ENCODE assay signal across 1 cellular context in genomic region chr7:32536016-32536415, GRCh38.
TF ChIP-seq lines count a peak whose summit lies in the region.

No MANE protein-coding gene starts in this region.

TF ChIP-seq in IMR-90, 13 proteins besides CTCF, POLR2A, EP300 and RAD21:
- TF ChIP-seq BHLHE40 (IDR thresholded peaks at IDR 0.05; ENCODE audit: low read depth, low read length) (no peak), FOS (IDR thresholded peaks at IDR 0.05; ENCODE audit: low read depth, low read length) (no peak), MAFK (IDR thresholded peaks at IDR 0.05; ENCODE audit: low read depth, low read length) (no peak), RFX5 (IDR thresholded peaks at IDR 0.05; ENCODE audit: low read depth, low read length) (no peak), USF2 (IDR thresholded peaks at IDR 0.05; ENCODE audit: low read depth, low read length) (no peak), ELK1 (IDR thresholded peaks at IDR 0.05; ENCODE audit: borderline replicate concordance, low read depth, low read length) (no peak), MXI1 (IDR thresholded peaks at IDR 0.05; ENCODE audit: borderline replicate concordance, low read depth, low read length) (no peak), RCOR1 (IDR thresholded peaks at IDR 0.05; ENCODE audit: insufficient replicate concordance, low read length) (no peak), NFE2L2 (IDR thresholded peaks at IDR 0.05; ENCODE audit: low read depth, low read length) (no peak), MAZ (IDR thresholded peaks at IDR 0.05; ENCODE audit: borderline replicate concordance, low read depth, low read length) (no peak), CHD1 (IDR thresholded peaks at IDR 0.05; ENCODE audit: low read depth, low read length) (no peak), CEBPB (IDR thresholded peaks at IDR 0.05; ENCODE audit: low read depth, low read length) (no peak)
